Comparison of ENCODE assay signal across 25 cellular contexts in genomic region chr5:89279458-89280036, GRCh38.
DNase-seq lines count a peak whose midpoint lies in the region; ATAC-seq and TF ChIP-seq lines count a peak whose summit lies in the region.
"Had no signal": no experiment of that assay in that cellular context is flagged by ENCODE, and none has a peak within 500 bp of the region (broad histone marks: within the 10 kb centered on the region; RNA-seq: fewer than 3 reads in every experiment).

No MANE protein-coding gene starts in this region.

- peaks cover 83% of the 10 kb centered on the region for H3K4me1 Mint-ChIP-seq in activated B cell treated with CpG ODN at 0.5 μM for 24 hours
- H3K4me1 Mint-ChIP-seq in activated CD4-positive, alpha-beta memory T cell treated with anti-CD3 and anti-CD28 coated beads, Interleukin-2, amount 10 ng/mL, durations not matched to agents 7 days and 5 days = no peaks in the 10 kb centered on the region
- H3K4me1 Mint-ChIP-seq: GM23338 had no signal

- no peak overlapping the region for H3K9ac ChIP-seq in BLaER1 treated with 17β-estradiol and CSF1 and Interleukin-3, amounts not matched to agents 10 nM and 100 nM

- H3K27me3 Mint-ChIP-seq in activated B cell treated with CpG ODN at 0.5 μM for 24 hours = no peaks in the 10 kb centered on the region
- H3K27me3 Mint-ChIP-seq in activated CD4-positive, alpha-beta memory T cell treated with anti-CD3 and anti-CD28 coated beads, Interleukin-2, amount 10 ng/mL, durations not matched to agents 7 days and 5 days = no peaks in the 10 kb centered on the region
- H3K27me3 Mint-ChIP-seq: CD4-positive, alpha-beta T cell had no signal

- peaks cover 5 to 49% (median 12%) of the 10 kb centered on the region in 10 experiments; a peak in 14 of 20 replicates for H3K4me1 ChIP-seq in BLaER1 treated with 17β-estradiol and CSF1 and Interleukin-3, amounts not matched to agents 10 nM and 100 nM

- H3K27ac ChIP-seq in BLaER1 treated with 17β-estradiol and CSF1 and Interleukin-3, amounts not matched to agents 10 nM and 100 nM = no peak overlapping the region
- H3K27ac ChIP-seq: HL-60, SK-N-MC had no signal

- H3K9me3 Mint-ChIP-seq in activated B cell treated with CpG ODN at 0.5 μM for 24 hours = peaks cover 6% of the 10 kb centered on the region
- H3K9me3 Mint-ChIP-seq in activated CD4-positive, alpha-beta memory T cell treated with anti-CD3 and anti-CD28 coated beads, Interleukin-2, amount 10 ng/mL, durations not matched to agents 7 days and 5 days = no peaks in the 10 kb centered on the region
- H3K9me3 Mint-ChIP-seq: CD4-positive, alpha-beta T cell; GM23338; HFFc6 had no signal

- H3K27me3 ChIP-seq in BLaER1 treated with 17β-estradiol and CSF1 and Interleukin-3, amounts not matched to agents 10 nM and 100 nM = no peaks in the 10 kb centered on the region

- H3K27ac Mint-ChIP-seq in activated B cell treated with CpG ODN at 0.5 μM for 24 hours = peak overlapping the region; percentile 63
- no peak overlapping the region for H3K27ac Mint-ChIP-seq in activated CD4-positive, alpha-beta memory T cell treated with anti-CD3 and anti-CD28 coated beads, Interleukin-2, amount 10 ng/mL, durations not matched to agents 7 days and 5 days
- H3K27ac Mint-ChIP-seq: CD4-positive, alpha-beta T cell; GM23338; HFFc6 had no signal

- no peaks in the 10 kb centered on the region for H4K20me1 ChIP-seq in BLaER1 treated with 17β-estradiol and CSF1 and Interleukin-3, amounts not matched to agents 10 nM and 100 nM

- no peaks in the 10 kb centered on the region for H3K36me3 ChIP-seq in BLaER1 treated with 17β-estradiol and CSF1 and Interleukin-3, amounts not matched to agents 10 nM and 100 nM
- H3K36me3 ChIP-seq: HAP-1 had no signal

- peak overlapping the region in 7 of 11 experiments; percentile 3 to 27 (median 15); a peak in 4 of 22 replicates for H3K4me2 ChIP-seq in BLaER1 treated with 17β-estradiol and CSF1 and Interleukin-3, amounts not matched to agents 10 nM and 100 nM
- H3K4me2 ChIP-seq: GM23338 had no signal

- DNase-seq in activated B cell treated with CpG ODN at 0.5 μM for 24 hours (no peak), erythroblast (lab: John Stamatoyannopoulos, UW) (peak; percentile 11 to 42), NCI-H2029 treated with DMSO at 0.1 percent for 48 hours (lab: John Stamatoyannopoulos, UW) (no peak)
- DNase-seq in activated CD4-positive, alpha-beta memory T cell treated with anti-CD3 and anti-CD28 coated beads, Interleukin-2, amount 10 ng/mL, durations not matched to agents 7 days and 5 days = no peak
- DNase-seq: 8988T; ACHN; CD4-positive, alpha-beta T cell; HFFc6; Kasumi-1; NCI-H1092 treated with DMSO at 0.1 percent for 48 hours; NCI-H1436; NCI-H1930; NCI-H446 treated with DMSO at 0.1 percent for 48 hours; NCI-H526; NK-92 treated with Interleukin-12 subunit alpha and Interleukin-12 subunit beta, amount 100 ng/mL, for 24 hours; SHP77 treated with DMSO at 0.1 percent for 48 hours had no signal

- peaks cover 1% of the 10 kb centered on the region for H3K36me3 Mint-ChIP-seq in activated B cell treated with CpG ODN at 0.5 μM for 24 hours (ENCODE audit: low read depth)
- H3K36me3 Mint-ChIP-seq in activated CD4-positive, alpha-beta memory T cell treated with anti-CD3 and anti-CD28 coated beads, Interleukin-2, amount 10 ng/mL, durations not matched to agents 7 days and 5 days (ENCODE audit: low read depth) = no peaks in the 10 kb centered on the region

- no peak for TF ChIP-seq CTCF in activated B cell treated with CpG ODN at 0.5 μM for 24 hours (IDR thresholded peaks at IDR 0.05)

- no peak overlapping the region for H3K4me3 ChIP-seq in BLaER1 treated with 17β-estradiol and CSF1 and Interleukin-3, amounts not matched to agents 10 nM and 100 nM
- H3K4me3 ChIP-seq: GM23338, HAP-1, SK-N-MC had no signal

- ATAC-seq in GM18498 (IDR thresholded peaks at IDR 0.05; ENCODE audit: unreplicated experiment) (peak; percentile 11), activated B cell treated with CpG ODN at 0.5 μM for 24 hours (ENCODE audit: low read depth) (peak; percentile 53), HG02852 (IDR thresholded peaks at IDR 0.05; ENCODE audit: unreplicated experiment) (no peak), GM18870 (IDR thresholded peaks at IDR 0.05; ENCODE audit: unreplicated experiment) (no peak)
- ATAC-seq: GM23338, Panc1 had no signal

- peak overlapping the region; percentile 47 for H3K4me3 Mint-ChIP-seq in activated B cell treated with CpG ODN at 0.5 μM for 24 hours
- no peak overlapping the region for H3K4me3 Mint-ChIP-seq in activated CD4-positive, alpha-beta memory T cell treated with anti-CD3 and anti-CD28 coated beads, Interleukin-2, amount 10 ng/mL, durations not matched to agents 7 days and 5 days
- H3K4me3 Mint-ChIP-seq: CD4-positive, alpha-beta T cell; GM23338; HFFc6 had no signal

- POLR2A ChIA-PET in activated B cell treated with CpG ODN at 0.5 μM for 24 hours (lab: Charles Lee) = no interaction called here
- POLR2A ChIA-PET in activated CD4-positive, alpha-beta memory T cell treated with anti-CD3 and anti-CD28 coated beads, Interleukin-2, amount 10 ng/mL, durations not matched to agents 7 days and 5 days (lab: Charles Lee) = no interaction called here

- TF ChIP-seq POLR2A in erythroblast (IDR thresholded peaks at IDR 0.05; ENCODE audit: low read length) = no peak

- intact Hi-C loops in activated B cell treated with CpG ODN at 0.5 μM for 24 hours (cut with micrococcal nuclease) = loop anchor here (1.0 kb wide), 1 partner anchor 10 kb away; no protein-coding TSS in a partner anchor

- CTCF ChIA-PET in activated B cell treated with CpG ODN at 0.5 μM for 24 hours (lab: Charles Lee) = no interaction called here
- CTCF ChIA-PET in activated CD4-positive, alpha-beta memory T cell treated with anti-CD3 and anti-CD28 coated beads, Interleukin-2, amount 10 ng/mL, durations not matched to agents 7 days and 5 days (lab: Charles Lee) = no interaction called here

- peaks cover 0 to 3% (median 0%) of the 10 kb centered on the region in 11 experiments; a peak in 2 of 22 replicates for H3K9me3 ChIP-seq in BLaER1 treated with 17β-estradiol and CSF1 and Interleukin-3, amounts not matched to agents 10 nM and 100 nM (replicated peaks in 1 of 11)
- H3K9me3 ChIP-seq: HAP-1 had no signal

Comparison
In these comparisons a context has a peak if more than half of its experiments do, and no peak if none do; other contexts are left out.
1. ATAC-seq: peak in GM18498 (single experiment) and activated B cell treated with CpG ODN at 0.5 μM for 24 hours (single experiment); none in HG02852 (single experiment) and GM18870 (single experiment).
2. DNase-seq: peak in erythroblast (2 of 2); none in activated B cell treated with CpG ODN at 0.5 μM for 24 hours (single experiment), activated CD4-positive, alpha-beta memory T cell treated with anti-CD3 and anti-CD28 coated beads, Interleukin-2, amount 10 ng/mL, durations not matched to agents 7 days and 5 days (single experiment) and NCI-H2029 treated with DMSO at 0.1 percent for 48 hours (single experiment).